Comparison of ENCODE assay signal across 2 cellular contexts in genomic region chr11:1256257-1257045, GRCh38.
TF ChIP-seq lines count a peak whose summit lies in the region.

No MANE protein-coding gene starts in this region.

TF ChIP-seq in SK-N-SH, 30 proteins besides CTCF, POLR2A, EP300 and RAD21 (continued from another document):
- TF ChIP-seq REST (IDR thresholded peaks at IDR 0.05; ENCODE audit: low read depth, low read length) (no peak), ZBTB33 (IDR thresholded peaks at IDR 0.05; ENCODE audit: borderline replicate concordance, low read depth) (no peak), IRF3 (IDR thresholded peaks at IDR 0.05; ENCODE audit: low read depth, low read length) (no peak), RFX5 (IDR thresholded peaks at IDR 0.05; ENCODE audit: low read length) (no peak), MAX (IDR thresholded peaks at IDR 0.05; ENCODE audit: low read depth) (no peak), GATA2 (CRISPR knock-in tag; IDR thresholded peaks at IDR 0.05) (no peak), NFIC (IDR thresholded peaks at IDR 0.05; ENCODE audit: borderline replicate concordance) (no peak), MEF2A (IDR thresholded peaks at IDR 0.05; ENCODE audit: borderline replicate concordance, low read depth) (no peak), PBX3 (IDR thresholded peaks at IDR 0.05) (no peak)
TF ChIP-seq in SK-N-SH: peak in this region for 0.

TF ChIP-seq in WTC11, 78 proteins besides CTCF, POLR2A, EP300 and RAD21 (continued from another document):
- TF ChIP-seq ZNF512 (CRISPR knock-in tag; IDR thresholded peaks at IDR 0.05; ENCODE audit: borderline replicate concordance) (no peak), PRRX2 (CRISPR knock-in tag; IDR thresholded peaks at IDR 0.05) (no peak), SMAD4 (CRISPR knock-in tag; IDR thresholded peaks at IDR 0.05) (no peak)
